20 cellular contexts compared by ENCODE assay signal in genomic region chr2:234687718-234688475, GRCh38.
"Had no signal": no experiment of that assay in that cellular context is flagged by ENCODE, and none has a peak within 500 bp of the region (broad histone marks: within the 10 kb centered on the region; RNA-seq: fewer than 3 reads in every experiment).

No MANE protein-coding gene starts in this region.

- H3K27ac ChIP-seq: coronary artery, pancreas, testis, upper lobe of left lung had no signal

- H3K9me3 ChIP-seq: pancreas, testis, upper lobe of left lung had no signal

- H3K4me1 Mint-ChIP-seq: activated CD4-positive, alpha-beta T cell treated with anti-CD3 and anti-CD28 coated beads for 36 hours; activated CD8-positive, alpha-beta memory T cell treated with anti-CD3 and anti-CD28 coated beads, Interleukin-2, amount 10 ng/mL, durations not matched to agents 7 days and 5 days; activated naive CD8-positive, alpha-beta T cell treated with anti-CD3 and anti-CD28 coated beads for 36 hours; activated T-helper 17 cell treated with anti-CD3 and anti-CD28 coated beads, Interleukin-2, amount 50 U/mL, for 72 hours; stimulated activated memory B cell treated with anti-CD40 and anti-IgM and Interleukin-4, amounts not matched to agents 10 μg/mL and 1 μg/mL and 100 μg/mL, for 72 hours had no signal

- H3K36me3 ChIP-seq: pancreas, upper lobe of left lung had no signal

- ATAC-seq: activated CD4-positive, alpha-beta T cell treated with anti-CD3 and anti-CD28 coated beads for 36 hours; activated CD8-positive, alpha-beta memory T cell treated with anti-CD3 and anti-CD28 coated beads, Interleukin-2, amount 10 ng/mL, durations not matched to agents 7 days and 5 days; activated T-helper 17 cell treated with anti-CD3 and anti-CD28 coated beads, Interleukin-2, amount 50 U/mL, for 72 hours; esophagus mucosa; naive thymus-derived CD8-positive, alpha-beta T cell; pancreas; sciatic nerve; stimulated activated memory B cell treated with anti-CD40 and anti-IgM and Interleukin-4, amounts not matched to agents 10 μg/mL and 1 μg/mL and 100 μg/mL, for 72 hours had no signal

- H3K4me1 ChIP-seq: testis had no signal

- H3K4me2 ChIP-seq: smooth muscle cell had no signal

- H3K36me3 Mint-ChIP-seq: activated CD4-positive, alpha-beta memory T cell treated with anti-CD3 and anti-CD28 coated beads for 36 hours; activated CD8-positive, alpha-beta memory T cell treated with anti-CD3 and anti-CD28 coated beads, Interleukin-2, amount 10 ng/mL, durations not matched to agents 7 days and 5 days; activated naive CD8-positive, alpha-beta T cell treated with anti-CD3 and anti-CD28 coated beads for 36 hours; brain; naive thymus-derived CD8-positive, alpha-beta T cell; stimulated activated memory B cell treated with anti-CD40 and anti-IgM and Interleukin-4, amounts not matched to agents 10 μg/mL and 1 μg/mL and 100 μg/mL, for 72 hours had no signal

- H3K27ac Mint-ChIP-seq: activated CD4-positive, alpha-beta memory T cell treated with anti-CD3 and anti-CD28 coated beads for 36 hours; activated CD4-positive, alpha-beta T cell treated with anti-CD3 and anti-CD28 coated beads for 36 hours; activated CD8-positive, alpha-beta memory T cell treated with anti-CD3 and anti-CD28 coated beads, Interleukin-2, amount 10 ng/mL, durations not matched to agents 7 days and 5 days; activated naive CD8-positive, alpha-beta T cell treated with anti-CD3 and anti-CD28 coated beads for 36 hours; activated T-helper 17 cell treated with anti-CD3 and anti-CD28 coated beads, Interleukin-2, amount 50 U/mL, for 72 hours; brain; naive thymus-derived CD8-positive, alpha-beta T cell; stimulated activated memory B cell treated with anti-CD40 and anti-IgM and Interleukin-4, amounts not matched to agents 10 μg/mL and 1 μg/mL and 100 μg/mL, for 72 hours had no signal

- DNase-seq: activated CD4-positive, alpha-beta memory T cell treated with anti-CD3 and anti-CD28 coated beads for 36 hours; activated CD4-positive, alpha-beta T cell treated with anti-CD3 and anti-CD28 coated beads for 36 hours; activated CD8-positive, alpha-beta memory T cell treated with anti-CD3 and anti-CD28 coated beads, Interleukin-2, amount 10 ng/mL, durations not matched to agents 7 days and 5 days; activated naive CD4-positive, alpha-beta T cell; activated naive CD8-positive, alpha-beta T cell treated with anti-CD3 and anti-CD28 coated beads for 36 hours; amygdala; central memory CD4-positive, alpha-beta T cell; naive thymus-derived CD8-positive, alpha-beta T cell; pancreas; stimulated activated CD4-positive, alpha-beta T cell treated with anti-CD3 and anti-CD28 coated beads, Interleukin-4, amount 100 ng/mL, for 24 hours; SW 1271; testis; upper lobe of left lung had no signal

- H3K27me3 ChIP-seq: pancreas, testis, upper lobe of left lung had no signal

- H3K4me3 Mint-ChIP-seq: activated CD4-positive, alpha-beta memory T cell treated with anti-CD3 and anti-CD28 coated beads for 36 hours; activated CD4-positive, alpha-beta T cell treated with anti-CD3 and anti-CD28 coated beads for 36 hours; activated CD8-positive, alpha-beta memory T cell treated with anti-CD3 and anti-CD28 coated beads, Interleukin-2, amount 10 ng/mL, durations not matched to agents 7 days and 5 days; activated naive CD8-positive, alpha-beta T cell treated with anti-CD3 and anti-CD28 coated beads for 36 hours; activated T-helper 17 cell treated with anti-CD3 and anti-CD28 coated beads, Interleukin-2, amount 50 U/mL, for 72 hours; brain; naive thymus-derived CD8-positive, alpha-beta T cell; stimulated activated memory B cell treated with anti-CD40 and anti-IgM and Interleukin-4, amounts not matched to agents 10 μg/mL and 1 μg/mL and 100 μg/mL, for 72 hours had no signal

- H3K9me3 Mint-ChIP-seq: activated CD4-positive, alpha-beta memory T cell treated with anti-CD3 and anti-CD28 coated beads for 36 hours; activated naive CD8-positive, alpha-beta T cell treated with anti-CD3 and anti-CD28 coated beads for 36 hours; activated T-helper 17 cell treated with anti-CD3 and anti-CD28 coated beads, Interleukin-2, amount 50 U/mL, for 72 hours had no signal

- H3K4me3 ChIP-seq: coronary artery, pancreas, smooth muscle cell, testis, upper lobe of left lung had no signal
